In genomic region chr1:192516776-192517297, GRCh38 we compare ENCODE assay signal across 9 cellular contexts. TPM values are rescaled to one million over a fixed set of nuclear protein-coding genes. Genes with fewer than 3 reads are reported as not detected.
A peak's percentile ranks its signal among the peaks of the same experiment; 100 is the strongest.
DNase-seq lines count a peak whose midpoint lies in the region; ATAC-seq, FAIRE-seq and TF ChIP-seq lines count a peak whose summit lies in the region.
"Had no signal": no experiment of that assay in that cellular context is flagged by ENCODE, and none has a peak within 500 bp of the region (broad histone marks: within the 10 kb centered on the region; RNA-seq: fewer than 3 reads in every experiment).

No MANE protein-coding gene starts in this region.

- H3K27me3 ChIP-seq in pancreas = no peaks in the 10 kb centered on the region

- no peak for FAIRE-seq in pancreas (lab: Jason Lieb, UNC)

- in situ Hi-C loops in SK-MEL-5 (cut with HindIII; ENCODE audit: low pct_unique_long_range_greater_than_20kb, low sequenced_read_pairs) = no loop called here

- peak overlapping the region in 1 of 4 donors; percentile 33 for H3K27ac ChIP-seq in pancreas
- H3K27ac ChIP-seq: C4-2B had no signal

- no peaks in the 10 kb centered on the region for H3K36me3 ChIP-seq in pancreas

- intact Hi-C loops in Right ventricle myocardium inferior (cut with DNase I) = no loop called here
- intact Hi-C loops in cardiac septum (cut with DNase I) = no loop called here
- intact Hi-C loops in pancreas (cut with DNase I) = no loop called here

- H3K4me3 ChIP-seq in pancreas = no peak overlapping the region

- ATAC-seq in Right ventricle myocardium inferior = peak; percentile 31
- ATAC-seq in HG03097 (IDR thresholded peaks at IDR 0.05; ENCODE audit: low FRiP score, unreplicated experiment) = peak; percentile 96
- peak in 3 of 4 donors; percentile 53 to 78 (median 75) for ATAC-seq in pancreas

- 52% methylated on average over 11 of the region's 11 CpGs for WGBS in pancreas, 2 donors

- no peaks in the 10 kb centered on the region for H3K9me3 ChIP-seq in pancreas

- DNase-seq in Right ventricle myocardium inferior (ENCODE audit: missing footprints) (no peak), cardiac septum (ENCODE audit: low spot score) (no peak), SK-MEL-5 (ENCODE audit: low read depth, low spot score) (peak; percentile 58), amniotic stem cell (lab: John Stamatoyannopoulos, UW) (peak; percentile 44), pancreas (no peak), NCI-H146 treated with DMSO at 0.1 percent for 48 hours (lab: John Stamatoyannopoulos, UW; ENCODE audit: unreplicated experiment) (no peak), NCI-H774 (lab: John Stamatoyannopoulos, UW) (no peak)

- H3K4me1 ChIP-seq in pancreas = peaks cover 0 to 6% (median 0%) of the 10 kb centered on the region in 3 donors

- no peak for TF ChIP-seq CTCF in pancreas (IDR thresholded peaks at IDR 0.05)

RNA-seq across cellular contexts. Expression of gene RGS1, which starts 58.7 kb away (rescaled TPM):
- total RNA-seq in Right ventricle myocardium inferior (0.32 TPM), cardiac septum (2.6 TPM), pancreas (10 to 100 TPM in 2 of 6 donors, 1 to 10 TPM in 3, under 1 TPM in 1; 0.55 to 77.1 (median 2.7) TPM)
- total RNA-seq in SK-MEL-5 (2014; rRNA removed; shearing (Covaris generic)) = 0.16 and 0.29 TPM in 2 replicates
- polyA plus RNA-seq in SK-MEL-5 (2015; cell fraction: cytosol; rRNA removed) = 0.10 TPM in 1 of 2 replicates, not detected in the other
- polyA plus RNA-seq in SK-MEL-5 (2015; cell fraction: nucleus; rRNA removed) = not detected in 2 replicates
- 1 to 10 TPM; 1.7 to 2.5 TPM for polyA plus RNA-seq in pancreas

Comparison
In these comparisons a context has a peak if more than half of its experiments do, and no peak if none do; other contexts are left out.
1. ATAC-seq: peak in every context shown above with its lines; median percentile 96 in HG03097; 75 in pancreas; 31 in Right ventricle myocardium inferior.
2. DNase-seq: peak in SK-MEL-5 (single experiment) and amniotic stem cell (single experiment); none in Right ventricle myocardium inferior (single experiment), cardiac septum (single experiment), pancreas (0 of 6), NCI-H146 treated with DMSO at 0.1 percent for 48 hours (single experiment) and NCI-H774 (single experiment).